ENCODE assay signal across 18 cellular contexts in genomic region chr6:25671652-25672051, GRCh38. TPM values are rescaled to one million over a fixed set of nuclear protein-coding genes. Genes with fewer than 3 reads are reported as not detected.
DNase-seq lines count a peak whose midpoint lies in the region; ATAC-seq, FAIRE-seq and TF ChIP-seq lines count a peak whose summit lies in the region.
"Had no signal": no experiment of that assay in that cellular context is flagged by ENCODE, and none has a peak within 500 bp of the region (broad histone marks: within the 10 kb centered on the region; RNA-seq: fewer than 3 reads in every experiment).

No MANE protein-coding gene starts in this region.

- H3K36me3 ChIP-seq in PC-3 (ENCODE audit: low read depth, low read length) (no peaks in the 10 kb centered on the region), stomach (no peaks in the 10 kb centered on the region)
- H3K36me3 ChIP-seq: BE2C, HAP-1 had no signal

- intact Hi-C loops in PC-3 (cut with micrococcal nuclease), result loop anchor here (2.0 kb wide), 1 partner anchor 47 kb away; no protein-coding TSS in a partner anchor
- intact Hi-C loops in stomach (cut with DNase I; ENCODE audit: low total_unique reads), result no loop called here
- intact Hi-C loops in sciatic nerve (cut with DNase I), result no loop called here

- DNase-seq in A549 (ENCODE audit: low read depth in 1 of 2, low spot score in 1 of 2), result no peak
- no peak for DNase-seq in PC-3
- DNase-seq in stomach, result no peak
- DNase-seq in sciatic nerve (ENCODE audit: low spot score), result no peak
- DNase-seq: BE2C; CD4-positive, alpha-beta memory T cell; DMS79; GOT3 had no signal

- no peaks in the 10 kb centered on the region for H3F3A ChIP-seq in PC-3 (ENCODE audit: low read length, unreplicated experiment)

- POLR2A ChIA-PET in A549 (lab: Yijun Ruan, JAX) (no interaction called here), PC-3 (lab: Charles Lee; ENCODE audit: unreplicated experiment) (interaction anchor here (0.6 kb wide), 1 partner anchor 1395 kb away, joined by 3 read pairs; no protein-coding TSS in a partner anchor)

- FAIRE-seq in A549 (lab: Jason Lieb, UNC) (no peak), islet of Langerhans (lab: Jason Lieb, UNC) (peak; percentile 61)
- FAIRE-seq: GM12878, GM18507 had no signal

- no peak overlapping the region for H2AFZ ChIP-seq in PC-3 (ENCODE audit: low read length)

- peak overlapping the region; percentile 42 to 52; a peak in 2 of 6 replicates for H3K27ac ChIP-seq in A549
- no peak overlapping the region for H3K27ac ChIP-seq in PC-3 (ENCODE audit: low read length)
- H3K27ac ChIP-seq in stomach, result peak overlapping the region in 4 of 5 donors; percentile 1 to 37 (median 20)
- H3K27ac ChIP-seq: C4-2B, HL-60 had no signal

- TF ChIP-seq EP300 in A549 (IDR thresholded peaks at IDR 0.05) (no peak), stomach (IDR thresholded peaks at IDR 0.05) (no peak)

- WGBS in A549 (ENCODE audit: missing lambda C conversion rate), result 38% methylated on average over 1 of the region's 1 CpG
- 24 to 58% (median 35%) methylated on average over 1 of the region's 1 CpG for WGBS in stomach, 5 donors

- H3K27me3 ChIP-seq in PC-3 (ENCODE audit: low read length) (peaks cover 49% of the 10 kb centered on the region), stomach (no peaks in the 10 kb centered on the region)
- H3K27me3 ChIP-seq: BE2C had no signal

- no TSS peak for BruUV-seq in PC-3 (replicated peaks; lab: Mats Ljungman, UMichigan)

- TF ChIP-seq POLR2A in A549 (IDR thresholded peaks at IDR 0.05; ENCODE audit: low read length), result no peak
- no peak for TF ChIP-seq POLR2A in stomach (IDR thresholded peaks at IDR 0.05)

- H4K20me1 ChIP-seq in PC-3 (ENCODE audit: low read length), result no peaks in the 10 kb centered on the region

- no peak for ATAC-seq in A549
- no peak for ATAC-seq in PC-3
- ATAC-seq in HG03469 (IDR thresholded peaks at IDR 0.05; ENCODE audit: unreplicated experiment), result no peak
- ATAC-seq in GM18907 (IDR thresholded peaks at IDR 0.05; ENCODE audit: unreplicated experiment), result no peak
- no peak for ATAC-seq in sciatic nerve
- ATAC-seq: GM12878 had no signal

- H3K9ac ChIP-seq in PC-3 (ENCODE audit: low read length), result no peak overlapping the region

- TF ChIP-seq RAD21 in A549 (conservative IDR thresholded peaks at IDR 0.05 in 1 of 2, IDR thresholded peaks at IDR 0.05 in 1 of 2), result no peak

- CTCF ChIA-PET in A549 (lab: Yijun Ruan, JAX), result interaction anchor here (1.3 kb wide), 2 partner anchors 9 to 46 kb away, joined by 3 to 6 read pairs; no protein-coding TSS in a partner anchor
- CTCF ChIA-PET in PC-3 (lab: Charles Lee), result interaction anchor here (0.8 to 2.2 kb wide), 5 partner anchors 45 to 448 kb away, joined by 3 to 20 read pairs (median 4); no protein-coding TSS in a partner anchor

- H3K79me2 ChIP-seq in PC-3 (ENCODE audit: low read length), result no peaks in the 10 kb centered on the region

- H3K9me2 ChIP-seq in PC-3 (replicated peaks; ENCODE audit: low read length), result no peaks in the 10 kb centered on the region

- H3K4me3 ChIP-seq in A549, result no peak overlapping the region
- no peak overlapping the region for H3K4me3 ChIP-seq in PC-3 (ENCODE audit: low read length)
- no peak overlapping the region for H3K4me3 ChIP-seq in stomach
- H3K4me3 ChIP-seq: GM12878, HAP-1 had no signal

- H3K4me1 ChIP-seq in A549, result peaks cover 21% of the 10 kb centered on the region; the same call in 2 of the 3 replicates
- H3K4me1 ChIP-seq in PC-3 (ENCODE audit: insufficient read depth, low read length), result peaks cover 10% of the 10 kb centered on the region
- peaks cover 0 to 33% (median 6%) of the 10 kb centered on the region in 4 donors for H3K4me1 ChIP-seq in stomach
- H3K4me1 ChIP-seq: HAP-1 had no signal

- H3K9me3 ChIP-seq in A549 (no peaks in the 10 kb centered on the region), PC-3 (ENCODE audit: low read length) (no peaks in the 10 kb centered on the region), stomach (no peaks in the 10 kb centered on the region)
- H3K9me3 ChIP-seq: BE2C, HAP-1 had no signal

- peak overlapping the region; percentile 48 for H3K4me2 ChIP-seq in A549
- H3K4me2 ChIP-seq in PC-3 (ENCODE audit: low read length), result 0 out of 2 replicates have a peak overlapping the region, but pooled peaks have one; percentile 18

- TF ChIP-seq CTCF in A549 (IDR thresholded peaks at IDR 0.05) (no peak), PC-3 (conservative IDR thresholded peaks at IDR 0.05; ENCODE audit: low read depth, low read length) (no peak), stomach (IDR thresholded peaks at IDR 0.05) (no peak)

TF ChIP-seq in A549, 52 proteins besides CTCF, POLR2A, EP300 and RAD21:
- no peak for TF ChIP-seq HOXA7 (CRISPR knock-in tag; IDR thresholded peaks at IDR 0.05)
- TF ChIP-seq MYC (IDR thresholded peaks at IDR 0.05; ENCODE audit: borderline replicate concordance, low read length), result no peak
- TF ChIP-seq ZC3H11A (IDR thresholded peaks at IDR 0.05), result no peak
- TF ChIP-seq HEYL (CRISPR knock-in tag; IDR thresholded peaks at IDR 0.05), result no peak
- no peak for TF ChIP-seq MAFK (IDR thresholded peaks at IDR 0.05; ENCODE audit: partially characterized antibody)
- no peak for TF ChIP-seq TP53 (CRISPR knock-in tag; IDR thresholded peaks at IDR 0.05)
- no peak for TF ChIP-seq E2F6 (IDR thresholded peaks at IDR 0.05; ENCODE audit: borderline replicate concordance, low read depth)
- TF ChIP-seq KDM1A (IDR thresholded peaks at IDR 0.05; ENCODE audit: low read depth), result no peak
- TF ChIP-seq RCOR1 (IDR thresholded peaks at IDR 0.05; ENCODE audit: low read depth, low read length), result no peak
- TF ChIP-seq, protein P1, sequence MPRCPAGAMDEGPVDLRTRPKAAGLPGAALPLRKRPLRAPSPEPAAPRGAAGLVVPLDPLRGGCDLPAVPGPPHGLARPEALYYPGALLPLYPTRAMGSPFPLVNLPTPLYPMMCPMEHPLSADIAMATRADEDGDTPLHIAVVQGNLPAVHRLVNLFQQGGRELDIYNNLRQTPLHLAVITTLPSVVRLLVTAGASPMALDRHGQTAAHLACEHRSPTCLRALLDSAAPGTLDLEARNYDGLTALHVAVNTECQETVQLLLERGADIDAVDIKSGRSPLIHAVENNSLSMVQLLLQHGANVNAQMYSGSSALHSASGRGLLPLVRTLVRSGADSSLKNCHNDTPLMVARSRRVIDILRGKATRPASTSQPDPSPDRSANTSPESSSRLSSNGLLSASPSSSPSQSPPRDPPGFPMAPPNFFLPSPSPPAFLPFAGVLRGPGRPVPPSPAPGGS (IDR thresholded peaks at IDR 0.05), result no peak
- TF ChIP-seq RNF2 (IDR thresholded peaks at IDR 0.05; ENCODE audit: borderline replicate concordance, low read depth), result no peak

RNA-seq across cellular contexts. Expression of gene SCGN, which starts 19.6 kb away (rescaled TPM):
- 0.17 TPM in 2 replicates for polyA plus RNA-seq in A549 (2011; rRNA removed)
- 0.04 and 0.05 TPM in 2 replicates for polyA plus RNA-seq in A549 (2012; cell fraction: cytosol; rRNA removed)
- 0.07 TPM in 1 of 2 replicates, not detected in the other for polyA plus RNA-seq in A549 (2012; cell fraction: nucleus; rRNA removed)
- polyA plus RNA-seq in A549 (2017; fragmentation: RNase III; extraction: RNeasy Plus Mini Kit Qiagen cat#74134 plus additional on column Dnase treatment), result 0.09 to 0.13 TPM in 2 of 3 replicates, not detected in the other
- not detected in 2 replicates for polyA minus RNA-seq in A549 (2011; rRNA and poly(A)+ RNA removed)
- total RNA-seq in PC-3 (2014; rRNA removed), result not detected in 2 replicates
- 10 to 100 TPM in 1 of 5 donors, 1 to 10 TPM in 2, under 1 TPM in 1, not detected in 1; 0.89 to 11.9 (median 2.8) TPM for total RNA-seq in stomach
- polyA plus RNA-seq in stomach, result 1 to 10 TPM; 2.5 to 7.5 (median 4.3) TPM
- total RNA-seq in sciatic nerve, result not detected
- total RNA-seq: A172; CD4-positive, alpha-beta memory T cell; G401; GM12878 had no signal
- polyA plus RNA-seq: CD4-positive, alpha-beta memory T cell; GM12878 had no signal
